Comparison of ENCODE assay signal across 24 cellular contexts in genomic region chr1:36851087-36851486, GRCh38.
"Had no signal": no experiment of that assay in that cellular context is flagged by ENCODE, and none has a peak within 500 bp of the region (broad histone marks: within the 10 kb centered on the region; RNA-seq: fewer than 3 reads in every experiment).

No MANE protein-coding gene starts in this region.

- FAIRE-seq: bronchial epithelial cell had no signal

- H3K27me3 ChIP-seq: testis, uterus had no signal

- ATAC-seq: gastrocnemius medialis, left lung had no signal

- DNase-seq: activated B cell treated with CpG ODN at 0.5 μM for 24 hours; activated CD4-positive, alpha-beta memory T cell treated with anti-CD3 and anti-CD28 coated beads for 36 hours; activated CD4-positive, alpha-beta T cell treated with anti-CD3 and anti-CD28 coated beads for 48 hours; activated naive CD4-positive, alpha-beta T cell treated with anti-CD3 and anti-CD28 coated beads for 36 hours; activated naive CD8-positive, alpha-beta T cell treated with anti-CD3 and anti-CD28 coated beads, Interleukin-2, amount 10 ng/mL, durations not matched to agents 7 days and 5 days; activated T-cell treated with anti-CD3 and anti-CD28 coated beads, Interleukin-2, amount 50 U/mL, for 48 hours; amniotic stem cell; cerebellar nuclear complex; endodermal cell; esophagus squamous epithelium; gastrocnemius medialis; hippocampal formation; kidney glomerular epithelial cell; left lung; naive B cell; stimulated activated CD4-positive, alpha-beta T cell treated with anti-CD3 and anti-CD28 coated beads, Interleukin-2, amount 100 ng/mL, for 48 hours; stimulated activated CD8-positive, alpha-beta memory T cell treated with anti-CD3 and anti-CD28 coated beads, Interleukin-4, amount 100 ng/mL, for 48 hours; stimulated activated naive CD4-positive, alpha-beta T cell; testis; trophoblast cell; uterus had no signal

- H3K36me3 ChIP-seq: esophagus squamous epithelium, gastrocnemius medialis, left lung, uterus had no signal

- H3K27ac ChIP-seq: coronary artery, esophagus squamous epithelium, gastrocnemius medialis, left lung, testis, uterus had no signal

- H3K4me3 ChIP-seq: coronary artery, esophagus squamous epithelium, gastrocnemius medialis, left lung, lung, testis, uterus had no signal

- H3K9me3 ChIP-seq: esophagus squamous epithelium, gastrocnemius medialis, left lung, testis, uterus had no signal

- H3K4me1 ChIP-seq: esophagus squamous epithelium, gastrocnemius medialis, left lung, testis, uterus had no signal
